ENCODE assay signal across 1 cellular context in the genomic region with DNA sequence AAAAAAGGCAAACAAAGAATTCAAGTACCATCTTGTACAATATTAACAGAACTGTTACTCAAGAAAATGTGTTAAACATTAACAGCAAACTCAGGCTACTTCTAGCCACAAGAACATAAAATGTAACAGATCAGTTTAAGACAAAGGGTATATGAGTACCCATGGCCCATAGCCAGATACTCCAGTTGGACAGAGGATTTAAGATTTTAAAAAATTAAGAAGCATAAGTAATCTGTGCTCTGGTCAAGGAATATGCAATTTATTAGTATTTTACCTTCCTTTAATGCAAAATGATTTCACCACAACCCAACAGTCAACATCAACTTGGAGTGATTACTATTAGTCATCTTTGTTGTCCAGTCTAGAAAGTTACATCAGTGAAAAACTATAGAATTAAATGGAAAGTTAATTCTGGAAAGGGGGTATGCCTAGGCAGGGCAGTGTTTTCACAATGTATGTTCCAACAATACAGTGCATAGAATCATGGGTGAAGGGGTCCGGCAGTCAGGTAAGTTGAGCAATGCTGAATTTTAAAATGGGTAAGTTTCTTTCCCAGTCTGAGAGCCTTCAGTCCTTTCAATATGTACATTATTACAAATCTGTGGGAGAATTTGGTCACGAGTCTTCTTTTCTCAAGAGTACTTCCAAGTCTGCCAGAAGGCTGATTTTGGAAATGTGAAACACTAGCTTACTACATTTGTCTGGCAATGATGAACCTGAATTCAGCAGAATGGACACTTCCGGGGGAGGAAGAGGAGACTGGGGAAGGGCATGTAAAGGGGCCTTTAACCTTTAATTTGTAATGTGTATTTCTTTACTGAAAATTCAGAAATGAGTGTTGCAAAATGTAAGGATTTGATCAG.
TF ChIP-seq lines count a peak whose summit lies in the region.

No MANE protein-coding gene starts in this region.

TF ChIP-seq in SK-N-SH treated with all-trans-retinoic acid at 6 μM for 48 hours, 23 proteins besides CTCF, POLR2A, EP300 and RAD21:
- TF ChIP-seq, protein P1, sequence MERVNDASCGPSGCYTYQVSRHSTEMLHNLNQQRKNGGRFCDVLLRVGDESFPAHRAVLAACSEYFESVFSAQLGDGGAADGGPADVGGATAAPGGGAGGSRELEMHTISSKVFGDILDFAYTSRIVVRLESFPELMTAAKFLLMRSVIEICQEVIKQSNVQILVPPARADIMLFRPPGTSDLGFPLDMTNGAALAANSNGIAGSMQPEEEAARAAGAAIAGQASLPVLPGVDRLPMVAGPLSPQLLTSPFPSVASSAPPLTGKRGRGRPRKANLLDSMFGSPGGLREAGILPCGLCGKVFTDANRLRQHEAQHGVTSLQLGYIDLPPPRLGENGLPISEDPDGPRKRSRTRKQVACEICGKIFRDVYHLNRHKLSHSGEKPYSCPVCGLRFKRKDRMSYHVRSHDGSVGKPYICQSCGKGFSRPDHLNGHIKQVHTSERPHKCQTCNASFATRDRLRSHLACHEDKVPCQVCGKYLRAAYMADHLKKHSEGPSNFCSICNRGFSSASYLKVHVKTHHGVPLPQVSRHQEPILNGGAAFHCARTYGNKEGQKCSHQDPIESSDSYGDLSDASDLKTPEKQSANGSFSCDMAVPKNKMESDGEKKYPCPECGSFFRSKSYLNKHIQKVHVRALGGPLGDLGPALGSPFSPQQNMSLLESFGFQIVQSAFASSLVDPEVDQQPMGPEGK (CRISPR knock-in tag; IDR thresholded peaks at IDR 0.05; ENCODE audit: borderline replicate concordance) = no peak
- TF ChIP-seq RARB (CRISPR knock-in tag; IDR thresholded peaks at IDR 0.05) = no peak
- TF ChIP-seq ESRRG (CRISPR knock-in tag; IDR thresholded peaks at IDR 0.05) = no peak
- TF ChIP-seq ZFP30 (CRISPR knock-in tag; IDR thresholded peaks at IDR 0.05) = no peak
- TF ChIP-seq ISL1 (CRISPR knock-in tag; IDR thresholded peaks at IDR 0.05) = no peak
- TF ChIP-seq TOX (CRISPR knock-in tag; IDR thresholded peaks at IDR 0.05; ENCODE audit: borderline replicate concordance) = no peak
- TF ChIP-seq, protein P2, sequence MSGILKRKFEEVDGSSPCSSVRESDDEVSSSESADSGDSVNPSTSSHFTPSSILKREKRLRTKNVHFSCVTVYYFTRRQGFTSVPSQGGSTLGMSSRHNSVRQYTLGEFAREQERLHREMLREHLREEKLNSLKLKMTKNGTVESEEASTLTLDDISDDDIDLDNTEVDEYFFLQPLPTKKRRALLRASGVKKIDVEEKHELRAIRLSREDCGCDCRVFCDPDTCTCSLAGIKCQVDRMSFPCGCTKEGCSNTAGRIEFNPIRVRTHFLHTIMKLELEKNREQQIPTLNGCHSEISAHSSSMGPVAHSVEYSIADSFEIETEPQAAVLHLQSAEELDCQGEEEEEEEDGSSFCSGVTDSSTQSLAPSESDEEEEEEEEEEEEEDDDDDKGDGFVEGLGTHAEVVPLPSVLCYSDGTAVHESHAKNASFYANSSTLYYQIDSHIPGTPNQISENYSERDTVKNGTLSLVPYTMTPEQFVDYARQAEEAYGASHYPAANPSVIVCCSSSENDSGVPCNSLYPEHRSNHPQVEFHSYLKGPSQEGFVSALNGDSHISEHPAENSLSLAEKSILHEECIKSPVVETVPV (CRISPR knock-in tag; IDR thresholded peaks at IDR 0.05) = no peak
- TF ChIP-seq ZNF70 (CRISPR knock-in tag; IDR thresholded peaks at IDR 0.05) = no peak
- no peak for TF ChIP-seq TCF4 (CRISPR knock-in tag; IDR thresholded peaks at IDR 0.05; ENCODE audit: borderline replicate concordance)
- no peak for TF ChIP-seq OSR1 (CRISPR knock-in tag; IDR thresholded peaks at IDR 0.05)
- TF ChIP-seq ARNTL (CRISPR knock-in tag; IDR thresholded peaks at IDR 0.05; ENCODE audit: borderline replicate concordance, low read depth) = no peak
- no peak for TF ChIP-seq BACH2 (CRISPR knock-in tag; IDR thresholded peaks at IDR 0.05; ENCODE audit: borderline replicate concordance)
- TF ChIP-seq, protein P3, sequence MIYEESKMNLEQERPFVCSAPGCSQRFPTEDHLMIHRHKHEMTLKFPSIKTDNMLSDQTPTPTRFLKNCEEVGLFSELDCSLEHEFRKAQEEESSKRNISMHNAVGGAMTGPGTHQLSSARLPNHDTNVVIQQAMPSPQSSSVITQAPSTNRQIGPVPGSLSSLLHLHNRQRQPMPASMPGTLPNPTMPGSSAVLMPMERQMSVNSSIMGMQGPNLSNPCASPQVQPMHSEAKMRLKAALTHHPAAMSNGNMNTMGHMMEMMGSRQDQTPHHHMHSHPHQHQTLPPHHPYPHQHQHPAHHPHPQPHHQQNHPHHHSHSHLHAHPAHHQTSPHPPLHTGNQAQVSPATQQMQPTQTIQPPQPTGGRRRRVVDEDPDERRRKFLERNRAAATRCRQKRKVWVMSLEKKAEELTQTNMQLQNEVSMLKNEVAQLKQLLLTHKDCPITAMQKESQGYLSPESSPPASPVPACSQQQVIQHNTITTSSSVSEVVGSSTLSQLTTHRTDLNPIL (CRISPR knock-in tag; IDR thresholded peaks at IDR 0.05; ENCODE audit: low read depth) = no peak
- no peak for TF ChIP-seq GLIS3 (CRISPR knock-in tag; IDR thresholded peaks at IDR 0.05)
- TF ChIP-seq ZC3H10 (CRISPR knock-in tag; IDR thresholded peaks at IDR 0.05) = no peak
- TF ChIP-seq PPARA (CRISPR knock-in tag; IDR thresholded peaks at IDR 0.05; ENCODE audit: borderline replicate concordance) = no peak
- TF ChIP-seq ZNF8 (CRISPR knock-in tag; IDR thresholded peaks at IDR 0.05) = no peak
- no peak for TF ChIP-seq ZNF565 (CRISPR knock-in tag; conservative IDR thresholded peaks at IDR 0.05; ENCODE audit: low read depth)
- TF ChIP-seq, protein P4, sequence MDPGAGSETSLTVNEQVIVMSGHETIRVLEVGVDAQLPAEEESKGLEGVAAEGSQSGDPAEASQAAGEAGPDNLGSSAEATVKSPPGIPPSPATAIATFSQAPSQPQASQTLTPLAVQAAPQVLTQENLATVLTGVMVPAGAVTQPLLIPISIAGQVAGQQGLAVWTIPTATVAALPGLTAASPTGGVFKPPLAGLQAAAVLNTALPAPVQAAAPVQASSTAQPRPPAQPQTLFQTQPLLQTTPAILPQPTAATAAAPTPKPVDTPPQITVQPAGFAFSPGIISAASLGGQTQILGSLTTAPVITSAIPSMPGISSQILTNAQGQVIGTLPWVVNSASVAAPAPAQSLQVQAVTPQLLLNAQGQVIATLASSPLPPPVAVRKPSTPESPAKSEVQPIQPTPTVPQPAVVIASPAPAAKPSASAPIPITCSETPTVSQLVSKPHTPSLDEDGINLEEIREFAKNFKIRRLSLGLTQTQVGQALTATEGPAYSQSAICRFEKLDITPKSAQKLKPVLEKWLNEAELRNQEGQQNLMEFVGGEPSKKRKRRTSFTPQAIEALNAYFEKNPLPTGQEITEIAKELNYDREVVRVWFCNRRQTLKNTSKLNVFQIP (CRISPR knock-in tag; IDR thresholded peaks at IDR 0.05; ENCODE audit: borderline replicate concordance, low read depth) = no peak
- TF ChIP-seq CSDC2 (CRISPR knock-in tag; IDR thresholded peaks at IDR 0.05) = no peak
